16 cellular contexts compared by ENCODE assay signal in the genomic region with DNA sequence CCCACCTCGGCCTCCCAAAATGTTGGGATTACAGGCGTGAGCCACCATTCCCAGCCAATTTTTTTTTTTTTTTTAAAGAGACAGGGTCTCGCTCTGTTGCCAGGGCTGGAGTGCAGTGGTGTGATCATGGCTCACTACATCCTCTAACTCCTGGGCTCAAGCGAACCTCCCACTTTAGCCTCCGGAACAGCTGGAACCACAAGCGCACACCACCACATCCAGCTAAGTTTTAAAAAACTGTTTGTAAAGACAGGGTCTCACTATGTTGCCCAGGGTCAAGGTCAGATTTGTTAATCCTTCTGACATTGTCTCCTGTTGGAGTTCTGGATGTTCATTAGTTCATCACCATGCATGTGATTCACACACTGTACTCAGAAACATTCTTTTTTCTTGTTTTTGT.
DNase-seq lines count a peak whose midpoint lies in the region; ATAC-seq and TF ChIP-seq lines count a peak whose summit lies in the region.
"Had no signal": no experiment of that assay in that cellular context is flagged by ENCODE, and none has a peak within 500 bp of the region (broad histone marks: within the 10 kb centered on the region; RNA-seq: fewer than 3 reads in every experiment).

No MANE protein-coding gene starts in this region.

- H3K36me3 ChIP-seq in A673 (ENCODE audit: insufficient read depth, low read length, poor library complexity, severe bottlenecking) (peaks cover 4% of the 10 kb centered on the region), mesenchymal stem cell (ENCODE audit: control insufficient read depth in 1 of 2, insufficient read depth in 2 of 2, low read depth in 1 of 2, low read length in 2 of 2) (peaks cover 0 to 34% of the 10 kb centered on the region in 2 experiments), GM23248 (ENCODE audit: low read depth) (no peaks in the 10 kb centered on the region)
- no peaks in the 10 kb centered on the region for H3K36me3 ChIP-seq in CD4-positive, alpha-beta memory T cell (ENCODE audit: insufficient read depth, low read length)
- H3K36me3 ChIP-seq in CD8-positive, alpha-beta memory T cell (ENCODE audit: insufficient read depth, low read length) = no peaks in the 10 kb centered on the region

- H3K4me3 Mint-ChIP-seq in CD4-positive, alpha-beta memory T cell = no peak overlapping the region
- H3K4me3 Mint-ChIP-seq in T-helper 17 cell (no peak overlapping the region), nephron progenitor cell (no peak overlapping the region)
- no peak overlapping the region for H3K4me3 Mint-ChIP-seq in CD8-positive, alpha-beta memory T cell

- H3K9me3 ChIP-seq in A673 (ENCODE audit: low read depth, low read length, poor library complexity, severe bottlenecking) (no peaks in the 10 kb centered on the region), T-helper 17 cell (ENCODE audit: control insufficient read depth, low read length, poor library complexity, severe bottlenecking) (no peaks in the 10 kb centered on the region), mesenchymal stem cell (ENCODE audit: control insufficient read depth, low read length) (no peaks in the 10 kb centered on the region), GM23248 (ENCODE audit: low read depth) (no peaks in the 10 kb centered on the region)
- H3K9me3 ChIP-seq in CD4-positive, alpha-beta memory T cell (ENCODE audit: control insufficient read depth in 1 of 2, low read length in 2 of 2) = no peaks in the 10 kb centered on the region
- no peaks in the 10 kb centered on the region for H3K9me3 ChIP-seq in CD8-positive, alpha-beta memory T cell (ENCODE audit: low read length)

- peaks cover 28 to 44% (median 34%) of the 10 kb centered on the region in 4 donors for H3K4me1 Mint-ChIP-seq in CD4-positive, alpha-beta memory T cell
- H3K4me1 Mint-ChIP-seq in T-helper 17 cell = peaks cover 26% of the 10 kb centered on the region
- peaks cover 32% of the 10 kb centered on the region for H3K4me1 Mint-ChIP-seq in nephron progenitor cell
- peaks cover 31 to 50% (median 36%) of the 10 kb centered on the region in 3 donors for H3K4me1 Mint-ChIP-seq in CD8-positive, alpha-beta memory T cell

- H2BK15ac ChIP-seq in mesenchymal stem cell (ENCODE audit: low read depth, poor library complexity, severe bottlenecking) = no peak overlapping the region

- H3K27ac ChIP-seq in A673 (ENCODE audit: low read depth, low read length, poor library complexity, severe bottlenecking) = peak overlapping the region; percentile 19
- no peak overlapping the region for H3K27ac ChIP-seq in CD4-positive, alpha-beta memory T cell (ENCODE audit: low read depth, low read length)
- no peak overlapping the region for H3K27ac ChIP-seq in mesenchymal stem cell (ENCODE audit: low read length, poor library complexity, severe bottlenecking)
- H3K27ac ChIP-seq in GM23248 = no peak overlapping the region
- H3K27ac ChIP-seq in CD8-positive, alpha-beta memory T cell (ENCODE audit: low read depth, low read length) = no peak overlapping the region
- H3K27ac ChIP-seq: KMS-11 had no signal

- H3K9ac ChIP-seq in mesenchymal stem cell (ENCODE audit: low read length) (no peak overlapping the region), GM23248 (no peak overlapping the region)
- H3K9ac ChIP-seq: KMS-11 had no signal

- H3F3A ChIP-seq in GM23248 (ENCODE audit: insufficient read depth) = peaks cover 59% of the 10 kb centered on the region

- no peaks in the 10 kb centered on the region for H4K20me1 ChIP-seq in GM23248 (ENCODE audit: insufficient read depth)

- no peak overlapping the region for H3K14ac ChIP-seq in mesenchymal stem cell (ENCODE audit: low read length in 2 of 2)

- H2BK120ac ChIP-seq in mesenchymal stem cell (ENCODE audit: low read depth, low read length) = no peak overlapping the region

- H4K91ac ChIP-seq in mesenchymal stem cell (ENCODE audit: low read length) = no peak overlapping the region

- no peaks in the 10 kb centered on the region for H3K9me2 ChIP-seq in GM23248 (ENCODE audit: insufficient read depth)

- H3K4me2 ChIP-seq in mesenchymal stem cell (ENCODE audit: low read length, poor library complexity, severe bottlenecking) (no peak overlapping the region), GM23248 (ENCODE audit: unreplicated experiment) (no peak overlapping the region)
- H3K4me2 ChIP-seq: KMS-11 had no signal

- CTCF ChIA-PET in A673 (lab: Charles Lee) = no interaction called here
- CTCF ChIA-PET in CD4-positive, alpha-beta memory T cell (lab: Charles Lee; ENCODE audit: partially characterized antibody) = interaction anchor here (0.7 to 1.2 kb wide), 5 partner anchors 14 to 303 kb away, joined by 3 to 4 read pairs (median 3); no protein-coding TSS in a partner anchor
- CTCF ChIA-PET in CD8-positive, alpha-beta memory T cell (lab: Charles Lee) = interaction anchor here (1.2 kb wide), 1 partner anchor 22 kb away, joined by 3 read pairs; no protein-coding TSS in a partner anchor

- peaks cover 38% of the 10 kb centered on the region for H3K79me2 ChIP-seq in GM23248 (ENCODE audit: insufficient read depth)

- H3K4me1 ChIP-seq in A673 (ENCODE audit: insufficient read depth, low read length, poor library complexity, severe bottlenecking) (peaks cover 54% of the 10 kb centered on the region), mesenchymal stem cell (ENCODE audit: control insufficient read depth, insufficient read depth, low read depth, low read length) (peaks cover 19% of the 10 kb centered on the region), GM23248 (ENCODE audit: insufficient read depth) (peaks cover 47% of the 10 kb centered on the region)
- peaks cover 58% of the 10 kb centered on the region for H3K4me1 ChIP-seq in CD4-positive, alpha-beta memory T cell (ENCODE audit: insufficient read depth, low read length)
- peaks cover 51% of the 10 kb centered on the region for H3K4me1 ChIP-seq in CD8-positive, alpha-beta memory T cell (ENCODE audit: insufficient read depth, low read length)

- TF ChIP-seq CTCF in A673 (conservative IDR thresholded peaks at IDR 0.05; ENCODE audit: low read depth, low read length) = no peak
- TF ChIP-seq CTCF in nephron progenitor cell (IDR thresholded peaks at IDR 0.05) = no peak

- H3K79me1 ChIP-seq in mesenchymal stem cell (replicated peaks; ENCODE audit: low read length, poor library complexity, severe bottlenecking) = peaks cover 21% of the 10 kb centered on the region

- ATAC-seq in T-helper 17 cell = no peak
- ATAC-seq: GM12878 had no signal

- H2BK5ac ChIP-seq in mesenchymal stem cell (ENCODE audit: low read depth, low read length, poor library complexity, severe bottlenecking) = no peak overlapping the region

- WGBS in mesenchymal stem cell = 99% methylated on average over 5 of the region's 6 CpGs
- 89 to 92% methylated on average over 6 of the region's 6 CpGs for WGBS in GM23248 (ENCODE audit: low coverage in 1 of 2, low lambda C conversion rate in 2 of 2, missing lambda C conversion rate in 2 of 2), 2 experiments

- peak overlapping the region in 1 of 2 experiments; percentile 29 for H3K18ac ChIP-seq in mesenchymal stem cell (ENCODE audit: low read depth in 1 of 2, low read length in 2 of 2)

- H2AK5ac ChIP-seq in mesenchymal stem cell (ENCODE audit: low read length, severe bottlenecking) = no peak overlapping the region

- H3K27ac Mint-ChIP-seq in CD4-positive, alpha-beta memory T cell = peak overlapping the region in 4 of 7 donors; percentile 13 to 100 (median 40)
- H3K27ac Mint-ChIP-seq in T-helper 17 cell (peak overlapping the region; percentile 34), nephron progenitor cell (no peak overlapping the region)
- H3K27ac Mint-ChIP-seq in CD8-positive, alpha-beta memory T cell = peak overlapping the region in 2 of 8 donors; percentile 40 to 52

- no peaks in the 10 kb centered on the region for H3K27me3 ChIP-seq in A673 (replicated peaks; ENCODE audit: insufficient read depth, low read depth, low read length, poor library complexity)
- no peaks in the 10 kb centered on the region for H3K27me3 ChIP-seq in CD4-positive, alpha-beta memory T cell (ENCODE audit: insufficient read depth, low read length)
- no peaks in the 10 kb centered on the region for H3K27me3 ChIP-seq in mesenchymal stem cell (ENCODE audit: control insufficient read depth in 1 of 2, insufficient read depth in 1 of 2, low read length in 2 of 2)
- H3K27me3 ChIP-seq in GM23248 (replicated peaks; ENCODE audit: insufficient read depth) = no peaks in the 10 kb centered on the region
- H3K27me3 ChIP-seq in CD8-positive, alpha-beta memory T cell (ENCODE audit: insufficient read depth, low read length, poor library complexity, severe bottlenecking) = no peaks in the 10 kb centered on the region

- peak overlapping the region; percentile 52 for H4K8ac ChIP-seq in mesenchymal stem cell (ENCODE audit: low read length)

- no peak overlapping the region for H3K23ac ChIP-seq in mesenchymal stem cell (ENCODE audit: low read length in 2 of 2)

- H3K4ac ChIP-seq in mesenchymal stem cell (ENCODE audit: low read depth in 1 of 2, low read length in 2 of 2) = no peak overlapping the region

- in situ Hi-C loops in GM23248 (cut with MboI) = loop anchor here (10.0 kb wide), 1 partner anchor 65 kb away; no protein-coding TSS in a partner anchor

- H3K36me3 Mint-ChIP-seq in CD4-positive, alpha-beta memory T cell = peaks cover 0 to 21% of the 10 kb centered on the region in 2 donors
- peaks cover 2% of the 10 kb centered on the region for H3K36me3 Mint-ChIP-seq in T-helper 17 cell (ENCODE audit: low read depth)
- no peaks in the 10 kb centered on the region for H3K36me3 Mint-ChIP-seq in nephron progenitor cell (ENCODE audit: low read depth)
- H3K36me3 Mint-ChIP-seq in CD8-positive, alpha-beta memory T cell = peaks cover 3 to 32% (median 4%) of the 10 kb centered on the region in 3 donors

- H3K27me3 Mint-ChIP-seq in CD4-positive, alpha-beta memory T cell = no peaks in the 10 kb centered on the region
- H3K27me3 Mint-ChIP-seq in T-helper 17 cell (no peaks in the 10 kb centered on the region), nephron progenitor cell (ENCODE audit: low read depth, poor library complexity) (no peaks in the 10 kb centered on the region)
- no peaks in the 10 kb centered on the region for H3K27me3 Mint-ChIP-seq in CD8-positive, alpha-beta memory T cell

- H2BK12ac ChIP-seq in mesenchymal stem cell (ENCODE audit: low read length in 2 of 2) = peak overlapping the region in 1 of 2 experiments; percentile 28

- intact Hi-C loops in A673 (cut with micrococcal nuclease; ENCODE audit: unreplicated experiment) = loop anchor here (5.0 kb wide), 4 partner anchors 52 to 397 kb away; no protein-coding TSS in a partner anchor
- intact Hi-C loops in CD4-positive, alpha-beta memory T cell (cut with micrococcal nuclease) = loop anchor here (5.0 kb wide), 2 partner anchors 338 to 588 kb away; a partner anchor contains a TSS

- POLR2A ChIA-PET in A673 (lab: Charles Lee; ENCODE audit: low non-redundant PET) = interaction anchor here (0.7 kb wide), 2 partner anchors 10 to 153 kb away, joined by 9 to 11 read pairs; no protein-coding TSS in a partner anchor
- POLR2A ChIA-PET in CD4-positive, alpha-beta memory T cell (lab: Charles Lee; ENCODE audit: partially characterized antibody) = interaction anchor here (1.0 kb wide), 1 partner anchor 147 kb away, joined by 4 read pairs; no protein-coding TSS in a partner anchor
- POLR2A ChIA-PET in CD8-positive, alpha-beta memory T cell (lab: Charles Lee) = no interaction called here

- DNase-seq in A673 (ENCODE audit: low spot score) (no peak), T-helper 17 cell (no peak), mesenchymal stem cell (no peak), nephron progenitor cell (no peak), GM23248 (no peak)
- DNase-seq in CD4-positive, alpha-beta memory T cell = no peak
- DNase-seq in CD8-positive, alpha-beta memory T cell = no peak
- DNase-seq: AML-193, Calu3, NCI-H1417, NCI-H187 treated with DMSO at 0.1 percent for 48 hours, NCI-H2227 treated with DMSO at 0.1 percent for 48 hours, NCI-H774, RPMI8226 had no signal

- no TSS peak for BruUV-seq in A673 (replicated peaks; lab: Mats Ljungman, UMichigan)

- H2AFZ ChIP-seq in mesenchymal stem cell (ENCODE audit: low read depth, low read length) = no peak overlapping the region
- H2AFZ ChIP-seq in GM23248 = no peak overlapping the region

- H3K4me3 ChIP-seq in A673 (ENCODE audit: low read depth, low read length, poor library complexity, severe bottlenecking) (no peak overlapping the region), mesenchymal stem cell (ENCODE audit: insufficient read depth in 1 of 2, low read depth in 1 of 2, low read length in 2 of 2) (no peak overlapping the region), GM23248 (no peak overlapping the region)
- H3K4me3 ChIP-seq in CD4-positive, alpha-beta memory T cell (ENCODE audit: low read length in 2 of 2) = no peak overlapping the region
- no peak overlapping the region for H3K4me3 ChIP-seq in CD8-positive, alpha-beta memory T cell (ENCODE audit: low read length)
- H3K4me3 ChIP-seq: GM12878 had no signal

- no peaks in the 10 kb centered on the region for H3K9me3 Mint-ChIP-seq in CD4-positive, alpha-beta memory T cell
- no peaks in the 10 kb centered on the region for H3K9me3 Mint-ChIP-seq in nephron progenitor cell
- H3K9me3 Mint-ChIP-seq in CD8-positive, alpha-beta memory T cell = no peaks in the 10 kb centered on the region
